In the genomic region with DNA sequence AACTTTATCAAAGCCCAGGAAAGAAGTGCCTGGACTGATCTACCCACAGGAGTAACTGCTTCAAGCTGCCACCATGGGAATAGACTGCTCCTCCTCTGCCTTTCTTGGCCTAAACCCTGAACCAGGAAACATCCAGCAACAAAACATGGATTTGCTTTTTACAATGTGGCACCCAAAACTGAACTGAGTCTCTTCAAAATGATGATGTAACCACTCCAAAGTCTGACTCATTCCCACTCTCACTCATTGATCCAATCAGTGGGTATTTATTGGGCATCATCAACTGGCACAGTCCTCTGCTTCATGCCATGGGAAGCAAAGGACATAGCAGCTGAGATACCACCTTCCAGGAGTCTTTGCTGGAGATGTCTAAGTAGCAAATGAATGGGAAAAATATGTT, we compare ENCODE assay signal across 22 cellular contexts. TPM values are rescaled to one million over a fixed set of nuclear protein-coding genes. Genes with fewer than 3 reads are reported as not detected.
DNase-seq lines count a peak whose midpoint lies in the region; ATAC-seq, FAIRE-seq and TF ChIP-seq lines count a peak whose summit lies in the region.
"Had no signal": no experiment of that assay in that cellular context is flagged by ENCODE, and none has a peak within 500 bp of the region (broad histone marks: within the 10 kb centered on the region; RNA-seq: fewer than 3 reads in every experiment).

No MANE protein-coding gene starts in this region.

- no peak overlapping the region for H3K4me2 ChIP-seq in endothelial cell of umbilical vein (ENCODE audit: insufficient read depth, low read length)
- H3K4me2 ChIP-seq in HepG2 (ENCODE audit: low read depth, low read length): no peak overlapping the region
- H3K4me2 ChIP-seq: GM23338 had no signal

- H4K20me1 ChIP-seq in endothelial cell of umbilical vein (replicated peaks; ENCODE audit: control insufficient read depth, extremely low read depth, insufficient read depth, low read length): no peaks in the 10 kb centered on the region
- H4K20me1 ChIP-seq in HepG2 (ENCODE audit: insufficient read depth, low read length): no peaks in the 10 kb centered on the region

- no peaks in the 10 kb centered on the region for H3K9me1 ChIP-seq in endothelial cell of umbilical vein (replicated peaks; ENCODE audit: control insufficient read depth, extremely low read depth, insufficient read depth, low read length)

- CTCF ChIA-PET in HEK293 (lab: Yijun Ruan, JAX) (interaction anchor here (0.7 kb wide), 1 partner anchor 47 kb away, joined by 3 read pairs; no protein-coding TSS in a partner anchor), endothelial cell of umbilical vein (lab: Charles Lee) (no interaction called here), HepG2 (lab: Yijun Ruan, JAX; ENCODE audit: low intra/inter-chr PET ratio, low total read pairs) (no interaction called here)

- no peak for ATAC-seq in HepG2
- ATAC-seq in GM18519 (IDR thresholded peaks at IDR 0.05; ENCODE audit: low FRiP score, unreplicated experiment): no peak
- ATAC-seq: GM12878, GM23338, HCT116 had no signal

- DNase-seq in endothelial cell of umbilical vein (ENCODE audit: low read depth, low spot score): no peak
- no peak for DNase-seq in HepG2 (ENCODE audit: low spot score)
- no peak for DNase-seq in GM12891 (ENCODE audit: insufficient read length, low spot score)
- DNase-seq in coronary artery (ENCODE audit: low spot score): no peak
- DNase-seq: C1 segment of cervical spinal cord; Calu3; CD4-positive, alpha-beta memory T cell; COR-L47; DMS79; EL; GDM1; H9; HFFc6 had no signal

- FAIRE-seq in endothelial cell of umbilical vein (lab: Jason Lieb, UNC): no peak
- FAIRE-seq in HepG2 (lab: Jason Lieb, UNC): no peak
- no peak for FAIRE-seq in GM12891 (lab: Jason Lieb, UNC)
- FAIRE-seq: GM12878 had no signal

- intact Hi-C loops in endothelial cell of umbilical vein (cut with micrococcal nuclease) (no loop called here), HepG2 (cut with micrococcal nuclease; ENCODE audit: unreplicated experiment) (no loop called here)

- POLR2A ChIA-PET in HEK293 (lab: Yijun Ruan, JAX) (no interaction called here), endothelial cell of umbilical vein (lab: Charles Lee) (no interaction called here), HepG2 (lab: Yijun Ruan, JAX) (no interaction called here)

- TF ChIP-seq RAD21 in HepG2 (CRISPR knock-in tag; IDR thresholded peaks at IDR 0.05): no peak

- H3K4me3 ChIP-seq in HEK293 (ENCODE audit: low read depth, low read length): no peak overlapping the region
- H3K4me3 ChIP-seq in endothelial cell of umbilical vein (replicated peaks in 1 of 3; ENCODE audit: insufficient read depth in 1 of 3, low read depth in 1 of 3, low read length in 3 of 3): no peak overlapping the region
- no peak overlapping the region for H3K4me3 ChIP-seq in HepG2 (replicated peaks in 1 of 3; ENCODE audit: insufficient read depth in 1 of 3, low read depth in 2 of 3, low read length in 3 of 3)
- H3K4me3 ChIP-seq in coronary artery: no peak overlapping the region
- H3K4me3 ChIP-seq: GM12878, GM23338 had no signal

- no peaks in the 10 kb centered on the region for H3K79me2 ChIP-seq in endothelial cell of umbilical vein (ENCODE audit: control insufficient read depth, insufficient read depth, low read length)
- no peaks in the 10 kb centered on the region for H3K79me2 ChIP-seq in HepG2 (ENCODE audit: insufficient read depth, low read length)

- BruUV-seq in endothelial cell of umbilical vein (replicated peaks; lab: Mats Ljungman, UMichigan) (no TSS peak), HepG2 (replicated peaks; lab: Mats Ljungman, UMichigan) (no TSS peak)

- H3K9me3 ChIP-seq in HEK293 (ENCODE audit: control insufficient read depth, insufficient read depth, low read depth, low read length): no peaks in the 10 kb centered on the region
- no peaks in the 10 kb centered on the region for H3K9me3 ChIP-seq in endothelial cell of umbilical vein (replicated peaks; ENCODE audit: control insufficient read depth, insufficient read depth, low read length)
- H3K9me3 ChIP-seq in HepG2 (ENCODE audit: low read length): no peaks in the 10 kb centered on the region

- TF ChIP-seq POLR2A in endothelial cell of umbilical vein (IDR thresholded peaks at IDR 0.05; ENCODE audit: low read depth, low read length): no peak
- no peak for TF ChIP-seq POLR2A in HepG2 (IDR thresholded peaks at IDR 0.05; ENCODE audit: insufficient read depth in 1 of 2, low read depth in 2 of 2, low read length in 2 of 2)
- TF ChIP-seq POLR2A in GM12891 (IDR thresholded peaks at IDR 0.05; ENCODE audit: low read depth, low read length): no peak

- in situ Hi-C loops in HepG2 (cut with HindIII; ENCODE audit: extremely low pct_ligation_motif_present, low pct_unique_long_range_greater_than_20kb): no loop called here

- H3K9ac ChIP-seq in endothelial cell of umbilical vein (replicated peaks; ENCODE audit: extremely low read depth, insufficient read depth, low read length) (no peak overlapping the region), HepG2 (ENCODE audit: insufficient read depth, low read depth, low read length) (no peak overlapping the region)

- TF ChIP-seq EP300 in HepG2 (IDR thresholded peaks at IDR 0.05; ENCODE audit: low read depth in 2 of 2, low read length in 2 of 2) (no peak), HepG2 (CRISPR knock-in tag; IDR thresholded peaks at IDR 0.05; ENCODE audit: borderline replicate concordance) (no peak)

- dilution Hi-C loops in endothelial cell of umbilical vein (cut with MboI; ENCODE audit: extremely low pct_ligation_motif_present, low sequenced_read_pairs): no loop called here

- no peaks in the 10 kb centered on the region for H3K36me3 ChIP-seq in HEK293 (ENCODE audit: control insufficient read depth in 2 of 2, insufficient read depth in 1 of 2, low read length in 2 of 2)
- H3K36me3 ChIP-seq in endothelial cell of umbilical vein (ENCODE audit: control insufficient read depth in 2 of 2, extremely low read depth in 1 of 2, insufficient read depth in 2 of 2, low read length in 2 of 2): no peaks in the 10 kb centered on the region
- no peaks in the 10 kb centered on the region for H3K36me3 ChIP-seq in HepG2 (replicated peaks in 1 of 2; ENCODE audit: control insufficient read depth in 1 of 2, insufficient read depth in 2 of 2, low read length in 2 of 2)

- H3K27me3 ChIP-seq in endothelial cell of umbilical vein (ENCODE audit: control insufficient read depth in 2 of 2, insufficient read depth in 2 of 2, low read length in 2 of 2) (peaks cover 0 to 3% of the 10 kb centered on the region in 2 experiments), HepG2 (ENCODE audit: control insufficient read depth in 1 of 2, insufficient read depth in 2 of 2, low read length in 2 of 2) (no peaks in the 10 kb centered on the region)

- TF ChIP-seq CTCF in HEK293 (tag by site-specific recombination; IDR thresholded peaks at IDR 0.05): no peak
- TF ChIP-seq CTCF in endothelial cell of umbilical vein (IDR thresholded peaks at IDR 0.05; ENCODE audit: extremely low read depth in 1 of 2, insufficient read depth in 1 of 2, low read depth in 1 of 2, low read length in 2 of 2): no peak
- TF ChIP-seq CTCF in HepG2 (CRISPR knock-in tag; IDR thresholded peaks at IDR 0.05): no peak
- TF ChIP-seq CTCF in coronary artery (IDR thresholded peaks at IDR 0.05): no peak

- H3K4me1 ChIP-seq in HEK293 (ENCODE audit: control insufficient read depth, insufficient read depth, low read length) (no peaks in the 10 kb centered on the region), endothelial cell of umbilical vein (ENCODE audit: control insufficient read depth, extremely low read depth, insufficient read depth, low read length) (no peaks in the 10 kb centered on the region), HepG2 (ENCODE audit: insufficient read depth, low read length) (peaks cover 9% of the 10 kb centered on the region)

- H3K27ac ChIP-seq in HEK293 (ENCODE audit: extremely low read depth, low read depth, low read length) (no peak overlapping the region), endothelial cell of umbilical vein (ENCODE audit: insufficient read depth, low read depth, low read length) (no peak overlapping the region), HepG2 (ENCODE audit: extremely low read length, insufficient read depth, low read length) (no peak overlapping the region), coronary artery (no peak overlapping the region)

- no peak overlapping the region for H2AFZ ChIP-seq in endothelial cell of umbilical vein (ENCODE audit: low read depth, low read length)
- no peak overlapping the region for H2AFZ ChIP-seq in HepG2 (ENCODE audit: low read length)
- H2AFZ ChIP-seq: GM23338 had no signal

RNA-seq across cellular contexts. Expression of gene CYP4A22, which starts 23.5 kb away (rescaled TPM):
- total RNA-seq in endothelial cell of umbilical vein (not detected in 2 replicates), HepG2 (2016; rRNA removed; fragmentation: Illumina TruSeq; extraction: Trizol) (not detected in 2 replicates)
- polyA plus RNA-seq in endothelial cell of umbilical vein (not detected in 2 replicates), HepG2 (2011; rRNA removed) (not detected in 2 replicates)
- polyA plus RNA-seq in endothelial cell of umbilical vein (2011; cell fraction: cytosol; rRNA removed): not detected in 2 replicates
- not detected in 2 replicates for polyA plus RNA-seq in endothelial cell of umbilical vein (2011; cell fraction: nucleus; rRNA removed)
- not detected in 2 replicates for polyA plus RNA-seq in endothelial cell of umbilical vein (2012)
- polyA minus RNA-seq in endothelial cell of umbilical vein: not detected in 2 replicates
- polyA minus RNA-seq in endothelial cell of umbilical vein (2011; cell fraction: cytosol; rRNA and poly(A)+ RNA removed): not detected
- polyA minus RNA-seq in endothelial cell of umbilical vein (2011; cell fraction: nucleus; rRNA and poly(A)+ RNA removed): not detected in 2 replicates
- not detected in 2 replicates for total RNA-seq in HepG2 (2016; cell fraction: cytosol; rRNA removed; fragmentation: Illumina TruSeq; extraction: Trizol; ENCODE audit: low read depth)
- not detected in 2 replicates for total RNA-seq in HepG2 (2016; cell fraction: insoluble cytoplasmic fraction; rRNA removed; fragmentation: Illumina TruSeq; extraction: Trizol)
- not detected in 2 replicates for total RNA-seq in HepG2 (2016; cell fraction: membrane; rRNA removed; fragmentation: Illumina TruSeq; extraction: Trizol)
- total RNA-seq in HepG2 (2016; cell fraction: nucleus; rRNA removed; fragmentation: Illumina TruSeq; extraction: Trizol): not detected in 2 replicates
- not detected in 2 replicates for polyA plus RNA-seq in HepG2 (2011; cell fraction: cytosol; rRNA removed)
- polyA plus RNA-seq in HepG2 (2011; cell fraction: nucleus; rRNA removed): not detected in 2 replicates
- 0.08 TPM in 1 of 2 replicates, not detected in the other for polyA plus RNA-seq in HepG2 (2012)
- polyA plus RNA-seq in HepG2 (2016; cell fraction: cytosol; fragmentation: Illumina TruSeq; extraction: Trizol; ENCODE audit: low read depth): not detected in 2 replicates
- polyA plus RNA-seq in HepG2 (2016; cell fraction: insoluble cytoplasmic fraction; fragmentation: Illumina TruSeq; extraction: Trizol; ENCODE audit: low read depth): not detected in 2 replicates
- not detected in 2 replicates for polyA plus RNA-seq in HepG2 (2016; cell fraction: membrane; fragmentation: Illumina TruSeq; extraction: Trizol; ENCODE audit: low read depth)
- polyA plus RNA-seq in HepG2 (2016; cell fraction: nucleus; fragmentation: Illumina TruSeq; extraction: Trizol; ENCODE audit: insufficient read depth, low read depth): not detected in 2 replicates
- polyA minus RNA-seq in HepG2 (2011; rRNA and poly(A)+ RNA removed; ENCODE audit: low replicate concordance): 0.07 TPM in 1 of 2 replicates, not detected in the other
- polyA minus RNA-seq in HepG2 (2011; cell fraction: cytosol; rRNA and poly(A)+ RNA removed): not detected in 2 replicates
- not detected in 2 replicates for polyA minus RNA-seq in HepG2 (2011; cell fraction: nucleus; rRNA and poly(A)+ RNA removed)
- polyA plus RNA-seq in GM12891 (2012; ENCODE audit: low read depth, missing spikeins): not detected
- total RNA-seq: A172; A673; Calu3; CD4-positive, alpha-beta memory T cell; GM12878; GM23338; H4; H9; HFFc6 had no signal
- polyA plus RNA-seq: BJ; CD4-positive, alpha-beta memory T cell; GM12878; GM23338 had no signal

RNA-seq across cellular contexts. Expression of gene PDZK1IP1, which starts 29.1 kb away (rescaled TPM):
- total RNA-seq in endothelial cell of umbilical vein (not detected in 2 replicates), HepG2 (2016; rRNA removed; fragmentation: Illumina TruSeq; extraction: Trizol) (0.24 TPM in 1 of 2 replicates, not detected in the other)
- polyA plus RNA-seq in endothelial cell of umbilical vein (0.52 and 0.60 TPM in 2 replicates), HepG2 (2011; rRNA removed) (1.6 TPM in 2 replicates)
- 0.44 and 0.52 TPM in 2 replicates for polyA plus RNA-seq in endothelial cell of umbilical vein (2011; cell fraction: cytosol; rRNA removed)
- polyA plus RNA-seq in endothelial cell of umbilical vein (2011; cell fraction: nucleus; rRNA removed): 0.32 TPM in 1 of 2 replicates, not detected in the other
- polyA plus RNA-seq in endothelial cell of umbilical vein (2012): not detected in 2 replicates
- polyA minus RNA-seq in endothelial cell of umbilical vein: 0.42 TPM in 1 of 2 replicates, not detected in the other
- not detected for polyA minus RNA-seq in endothelial cell of umbilical vein (2011; cell fraction: cytosol; rRNA and poly(A)+ RNA removed)
- polyA minus RNA-seq in endothelial cell of umbilical vein (2011; cell fraction: nucleus; rRNA and poly(A)+ RNA removed): 0.87 TPM in 1 of 2 replicates, not detected in the other
- not detected in 2 replicates for total RNA-seq in HepG2 (2016; cell fraction: cytosol; rRNA removed; fragmentation: Illumina TruSeq; extraction: Trizol; ENCODE audit: low read depth)
- total RNA-seq in HepG2 (2016; cell fraction: insoluble cytoplasmic fraction; rRNA removed; fragmentation: Illumina TruSeq; extraction: Trizol): 0.25 and 0.35 TPM in 2 replicates
- not detected in 2 replicates for total RNA-seq in HepG2 (2016; cell fraction: membrane; rRNA removed; fragmentation: Illumina TruSeq; extraction: Trizol)
- total RNA-seq in HepG2 (2016; cell fraction: nucleus; rRNA removed; fragmentation: Illumina TruSeq; extraction: Trizol): not detected in 2 replicates
- 1.1 and 2.0 TPM in 2 replicates for polyA plus RNA-seq in HepG2 (2011; cell fraction: cytosol; rRNA removed)
- 0.64 and 0.80 TPM in 2 replicates for polyA plus RNA-seq in HepG2 (2011; cell fraction: nucleus; rRNA removed)
- 2.0 and 2.5 TPM in 2 replicates for polyA plus RNA-seq in HepG2 (2012)
- polyA plus RNA-seq in HepG2 (2016; cell fraction: cytosol; fragmentation: Illumina TruSeq; extraction: Trizol; ENCODE audit: low read depth): 0.17 and 0.35 TPM in 2 replicates
- polyA plus RNA-seq in HepG2 (2016; cell fraction: insoluble cytoplasmic fraction; fragmentation: Illumina TruSeq; extraction: Trizol; ENCODE audit: low read depth): 0.29 TPM in 1 of 2 replicates, not detected in the other
- 0.27 and 0.50 TPM in 2 replicates for polyA plus RNA-seq in HepG2 (2016; cell fraction: membrane; fragmentation: Illumina TruSeq; extraction: Trizol; ENCODE audit: low read depth)
- not detected in 2 replicates for polyA plus RNA-seq in HepG2 (2016; cell fraction: nucleus; fragmentation: Illumina TruSeq; extraction: Trizol; ENCODE audit: insufficient read depth, low read depth)
- polyA minus RNA-seq in HepG2 (2011; rRNA and poly(A)+ RNA removed; ENCODE audit: low replicate concordance): 0.46 TPM in 1 of 2 replicates, not detected in the other
- polyA minus RNA-seq in HepG2 (2011; cell fraction: cytosol; rRNA and poly(A)+ RNA removed): 1.1 TPM in 1 of 2 replicates, not detected in the other
- polyA minus RNA-seq in HepG2 (2011; cell fraction: nucleus; rRNA and poly(A)+ RNA removed): not detected in 2 replicates
- polyA plus RNA-seq in GM12891 (2012; ENCODE audit: low read depth, missing spikeins): not detected
- total RNA-seq: A673; CD4-positive, alpha-beta memory T cell; GM12878; GM23338; H4; H9; HFFc6 had no signal
- polyA plus RNA-seq: BJ; CD4-positive, alpha-beta memory T cell; GM12878; GM23338 had no signal

Comparison
In these comparisons a context has a peak if more than half of its experiments do, and no peak if none do; other contexts are left out.
1. Of the 63 proteins assayed by ChIP-seq in both HepG2 and HEK293: peak only in HepG2: none; only in HEK293: ATF2; in both: none; in neither: 62.